Comparison of ENCODE assay signal across 24 cellular contexts in the genomic region with DNA sequence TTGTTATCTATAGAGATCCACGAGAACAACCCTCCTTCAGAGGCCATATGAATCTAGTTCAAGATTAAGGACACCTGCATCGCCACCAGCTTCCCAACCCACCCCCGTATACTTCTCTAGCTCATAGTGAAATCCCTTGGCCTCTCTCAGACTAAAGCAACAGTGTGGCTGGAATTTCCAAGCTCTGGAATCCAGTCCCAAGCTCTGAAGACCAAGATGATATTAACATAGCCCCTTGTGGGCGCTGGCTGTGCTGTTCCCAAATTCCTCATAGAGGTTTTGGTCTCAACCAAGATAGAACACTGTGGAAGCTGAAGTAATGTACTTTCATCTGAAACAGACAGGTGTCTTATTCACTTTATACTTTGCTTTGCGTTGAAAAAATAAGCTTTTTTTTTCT.
"Had no signal": no experiment of that assay in that cellular context is flagged by ENCODE, and none has a peak within 500 bp of the region (broad histone marks: within the 10 kb centered on the region; RNA-seq: fewer than 3 reads in every experiment).

No MANE protein-coding gene starts in this region.

- H3K36me3 Mint-ChIP-seq: mesothelial cell of epicardium; naive B cell; naive thymus-derived CD8-positive, alpha-beta T cell had no signal

- H3K4me2 ChIP-seq: hepatocyte had no signal

- DNase-seq: dermis blood vessel endothelial cell; dorsolateral prefrontal cortex; effector CD4-positive, alpha-beta T cell; effector memory CD4-positive, alpha-beta T cell; foreskin keratinocyte; heart left ventricle; hypothalamus; left cardiac atrium; left lung; left ventricle myocardium superior; lower lobe of right lung; mesenchymal stem cell; mucosa of descending colon; naive B cell; naive thymus-derived CD8-positive, alpha-beta T cell had no signal

- H3K27ac ChIP-seq: coronary artery, dorsolateral prefrontal cortex, esophagus muscularis mucosa, foreskin keratinocyte, gastroesophageal sphincter, heart left ventricle, hepatocyte, left lung, lower lobe of right lung had no signal

- H2AFZ ChIP-seq: hepatocyte had no signal

- H3K27me3 Mint-ChIP-seq: naive B cell had no signal

- H3K27me3 ChIP-seq: dorsolateral prefrontal cortex, esophagus muscularis mucosa, foreskin keratinocyte, gastroesophageal sphincter, heart left ventricle, hepatocyte, left lung had no signal

- H3K9me3 ChIP-seq: esophagus muscularis mucosa, gastroesophageal sphincter, heart left ventricle, left lung, lower lobe of right lung, mucosa of descending colon had no signal

- H3K4me3 ChIP-seq: coronary artery, dorsolateral prefrontal cortex, esophagus muscularis mucosa, gastroesophageal sphincter, heart left ventricle, hepatocyte, left lung, lower lobe of right lung, mucosa of descending colon had no signal

- H3K36me3 ChIP-seq: esophagus muscularis mucosa, gastroesophageal sphincter, heart left ventricle, left lung, lower lobe of right lung had no signal

- ATAC-seq: foreskin keratinocyte; gastroesophageal sphincter; heart left ventricle; left cardiac atrium; left lung; left ventricle myocardium superior; lower lobe of right lung; mucosa of descending colon; naive thymus-derived CD8-positive, alpha-beta T cell had no signal

- H3K79me2 ChIP-seq: hepatocyte had no signal

- H3K4me1 ChIP-seq: esophagus muscularis mucosa, foreskin keratinocyte, gastroesophageal sphincter, heart left ventricle, left lung, lower lobe of right lung had no signal

- H3K9me3 Mint-ChIP-seq: mesothelial cell of epicardium; naive B cell; naive thymus-derived CD8-positive, alpha-beta T cell had no signal

- FAIRE-seq: endothelial cell of umbilical vein, frontal cortex, islet of Langerhans, keratinocyte had no signal

- H3K27ac Mint-ChIP-seq: mesothelial cell of epicardium; naive thymus-derived CD8-positive, alpha-beta T cell had no signal

- H3K4me3 Mint-ChIP-seq: mesothelial cell of epicardium; naive B cell; naive thymus-derived CD8-positive, alpha-beta T cell had no signal
